Comparison of ENCODE assay signal across 9 cellular contexts in the genomic region with DNA sequence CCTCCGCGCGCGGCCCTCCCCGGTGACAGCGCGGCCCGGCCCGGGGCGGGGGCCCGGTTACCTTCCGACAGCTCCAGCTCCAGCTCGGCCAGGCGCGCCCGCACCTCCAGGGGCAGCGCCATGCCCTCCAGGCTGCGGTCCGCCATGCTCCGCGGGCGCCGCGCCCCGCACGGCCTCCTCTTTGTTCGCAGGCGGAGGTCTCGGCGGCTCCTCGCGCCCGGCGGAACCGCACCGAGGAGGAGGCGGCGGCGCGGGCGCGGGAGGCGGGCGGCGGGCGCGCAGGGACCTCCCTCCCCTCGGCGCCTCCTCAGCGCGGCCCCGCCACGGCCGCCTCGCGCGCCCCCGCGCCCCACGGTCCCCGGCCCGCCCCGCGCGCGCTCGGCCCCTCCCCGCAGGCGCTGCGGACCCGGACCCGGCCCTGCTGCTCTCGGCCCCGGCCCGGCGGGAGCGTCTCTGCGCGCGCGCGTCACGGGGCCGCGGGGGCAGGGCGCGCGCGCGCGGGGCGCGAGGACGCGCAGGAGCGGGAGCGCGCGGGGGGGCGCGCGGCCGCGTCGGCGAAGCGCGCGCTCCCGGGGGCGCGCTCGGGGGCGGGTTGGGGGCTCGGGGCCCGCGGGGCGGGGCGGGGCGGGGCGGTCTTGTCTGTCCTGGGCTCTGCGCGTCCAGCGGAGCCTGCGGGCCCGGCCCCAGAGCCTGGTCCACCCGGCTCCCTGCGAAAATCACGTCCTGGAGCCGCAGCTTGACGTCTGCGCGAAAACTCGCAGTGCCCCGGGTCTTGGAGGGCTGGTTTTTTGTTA. TPM values are rescaled to one million over a fixed set of nuclear protein-coding genes. Genes with fewer than 3 reads are reported as not detected.
DNase-seq lines count a peak whose midpoint lies in the region.
"Had no signal": no experiment of that assay in that cellular context is flagged by ENCODE, and none has a peak within 500 bp of the region (broad histone marks: within the 10 kb centered on the region; RNA-seq: fewer than 3 reads in every experiment).

A gene with protein sequence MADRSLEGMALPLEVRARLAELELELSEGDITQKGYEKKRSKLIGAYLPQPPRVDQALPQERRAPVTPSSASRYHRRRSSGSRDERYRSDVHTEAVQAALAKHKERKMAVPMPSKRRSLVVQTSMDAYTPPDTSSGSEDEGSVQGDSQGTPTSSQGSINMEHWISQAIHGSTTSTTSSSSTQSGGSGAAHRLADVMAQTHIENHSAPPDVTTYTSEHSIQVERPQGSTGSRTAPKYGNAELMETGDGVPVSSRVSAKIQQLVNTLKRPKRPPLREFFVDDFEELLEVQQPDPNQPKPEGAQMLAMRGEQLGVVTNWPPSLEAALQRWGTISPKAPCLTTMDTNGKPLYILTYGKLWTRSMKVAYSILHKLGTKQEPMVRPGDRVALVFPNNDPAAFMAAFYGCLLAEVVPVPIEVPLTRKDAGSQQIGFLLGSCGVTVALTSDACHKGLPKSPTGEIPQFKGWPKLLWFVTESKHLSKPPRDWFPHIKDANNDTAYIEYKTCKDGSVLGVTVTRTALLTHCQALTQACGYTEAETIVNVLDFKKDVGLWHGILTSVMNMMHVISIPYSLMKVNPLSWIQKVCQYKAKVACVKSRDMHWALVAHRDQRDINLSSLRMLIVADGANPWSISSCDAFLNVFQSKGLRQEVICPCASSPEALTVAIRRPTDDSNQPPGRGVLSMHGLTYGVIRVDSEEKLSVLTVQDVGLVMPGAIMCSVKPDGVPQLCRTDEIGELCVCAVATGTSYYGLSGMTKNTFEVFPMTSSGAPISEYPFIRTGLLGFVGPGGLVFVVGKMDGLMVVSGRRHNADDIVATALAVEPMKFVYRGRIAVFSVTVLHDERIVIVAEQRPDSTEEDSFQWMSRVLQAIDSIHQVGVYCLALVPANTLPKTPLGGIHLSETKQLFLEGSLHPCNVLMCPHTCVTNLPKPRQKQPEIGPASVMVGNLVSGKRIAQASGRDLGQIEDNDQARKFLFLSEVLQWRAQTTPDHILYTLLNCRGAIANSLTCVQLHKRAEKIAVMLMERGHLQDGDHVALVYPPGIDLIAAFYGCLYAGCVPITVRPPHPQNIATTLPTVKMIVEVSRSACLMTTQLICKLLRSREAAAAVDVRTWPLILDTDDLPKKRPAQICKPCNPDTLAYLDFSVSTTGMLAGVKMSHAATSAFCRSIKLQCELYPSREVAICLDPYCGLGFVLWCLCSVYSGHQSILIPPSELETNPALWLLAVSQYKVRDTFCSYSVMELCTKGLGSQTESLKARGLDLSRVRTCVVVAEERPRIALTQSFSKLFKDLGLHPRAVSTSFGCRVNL (N-terminal part only) (minus strand): TSS at position 236 of the 794 bp plus-strand sequence. CDS start 90 bp downstream, at position 146.

- H3K27ac Mint-ChIP-seq in immature natural killer cell, result no peak within 1 kb of the TSS
- H3K27ac Mint-ChIP-seq: CD4-positive, CD25-positive, alpha-beta regulatory T cell had no signal

- H3K4me3 ChIP-seq in skeletal muscle cell (ENCODE audit: low read depth, low read length), result peak within 1 kb of the TSS; percentile 76

- H3K27me3 Mint-ChIP-seq in immature natural killer cell (ENCODE audit: low read depth in 3 of 3), result peaks cover 9 to 17% (median 17%) of the 10 kb centered on the region in 3 donors

- H3K9me3 Mint-ChIP-seq in immature natural killer cell, result peaks cover 0 to 3% (median 0%) of the 10 kb centered on the region in 6 donors

- H3K4me1 Mint-ChIP-seq in immature natural killer cell, result peaks cover 0 to 12% of the 10 kb centered on the region in 2 donors

- H3K4me3 Mint-ChIP-seq in immature natural killer cell, result peak within 1 kb of the TSS; percentile 53 to 76 (median 65)

- DNase-seq in DMS79 treated with DMSO at 0.1 percent for 48 hours (lab: John Stamatoyannopoulos, UW) (peak; percentile 7), DMS79 (lab: John Stamatoyannopoulos, UW) (no peak), NCI-H460 (ENCODE audit: extremely low read depth, low read depth) (peak; percentile 43), cerebellar cortex (ENCODE audit: low spot score) (peak; percentile 50), immature natural killer cell (no peak), skeletal muscle cell (ENCODE audit: low read depth) (peak; percentile 46), AML-193 (lab: John Stamatoyannopoulos, UW) (no peak), SKM-1 (lab: John Stamatoyannopoulos, UW; ENCODE audit: unreplicated experiment) (no peak)
- DNase-seq: CD4-positive, CD25-positive, alpha-beta regulatory T cell had no signal

- H3K36me3 Mint-ChIP-seq in immature natural killer cell, result no peaks in the 10 kb centered on the region
- H3K36me3 Mint-ChIP-seq: CD4-positive, CD25-positive, alpha-beta regulatory T cell had no signal

RNA-seq across cellular contexts. Expression of the gene that starts here (rescaled TPM):
- 4.0 and 5.3 TPM in 2 replicates for total RNA-seq in NCI-H460 (2014; rRNA removed; shearing (Covaris generic))
- 4.0 and 4.4 TPM in 2 replicates for polyA plus RNA-seq in NCI-H460 (2014; cell fraction: nucleus; rRNA removed)
- polyA plus RNA-seq in immature natural killer cell, result under 1 TPM in 2 of 3 donors, not detected in 1; 0.06 to 0.41 TPM

Comparison
In these comparisons a context has a peak if more than half of its experiments do, and no peak if none do; other contexts are left out.
1. DNase-seq: peak in DMS79 treated with DMSO at 0.1 percent for 48 hours (single experiment), NCI-H460 (single experiment), cerebellar cortex (single experiment) and skeletal muscle cell (single experiment); none in DMS79 (single experiment), immature natural killer cell (0 of 3), AML-193 (0 of 2) and SKM-1 (single experiment).